ENCODE assay signal across 17 cellular contexts in the genomic region with DNA sequence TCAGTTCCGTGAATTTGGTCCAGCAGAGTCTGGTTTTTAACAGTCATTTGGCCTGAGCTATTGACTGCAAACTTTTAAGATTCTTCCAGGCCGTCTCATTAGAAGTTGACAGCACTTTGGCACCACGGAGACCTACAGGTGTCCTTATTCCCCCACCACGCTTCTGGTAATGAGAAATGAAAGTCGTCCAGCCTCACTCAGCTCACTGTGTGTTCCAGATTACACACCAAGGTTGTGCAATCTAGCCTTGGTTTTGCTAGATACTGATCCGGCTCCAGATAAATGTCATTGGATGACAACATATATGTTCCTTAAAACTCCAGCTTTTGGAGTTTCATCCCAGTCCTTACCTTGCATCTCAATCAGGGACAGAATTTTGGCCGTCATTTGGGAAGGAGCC.
DNase-seq lines count a peak whose midpoint lies in the region; ATAC-seq, FAIRE-seq and TF ChIP-seq lines count a peak whose summit lies in the region.
"Had no signal": no experiment of that assay in that cellular context is flagged by ENCODE, and none has a peak within 500 bp of the region (broad histone marks: within the 10 kb centered on the region; RNA-seq: fewer than 3 reads in every experiment).

No MANE protein-coding gene starts in this region.

- no peaks in the 10 kb centered on the region for H3K9me3 ChIP-seq in astrocyte (ENCODE audit: insufficient read depth, low read depth, low read length)
- no peaks in the 10 kb centered on the region for H3K9me3 ChIP-seq in hepatocyte (ENCODE audit: low read depth)
- H3K9me3 ChIP-seq in stomach smooth muscle (ENCODE audit: control insufficient read depth in 2 of 2, low read length in 2 of 2) = no peaks in the 10 kb centered on the region
- H3K9me3 ChIP-seq in smooth muscle cell (replicated peaks; ENCODE audit: low read depth) = no peaks in the 10 kb centered on the region

- no peak overlapping the region for H3K9ac ChIP-seq in KMS-11
- H3K9ac ChIP-seq in astrocyte (ENCODE audit: low read length) = no peak overlapping the region
- H3K9ac ChIP-seq in stomach smooth muscle (ENCODE audit: low read length in 2 of 2) = no peak overlapping the region
- H3K9ac ChIP-seq in smooth muscle cell (ENCODE audit: low read depth) = no peak overlapping the region

- WGBS in hepatocyte (ENCODE audit: low lambda C conversion rate, missing lambda C conversion rate) = 82% methylated on average over 7 of the region's 7 CpGs
- 83% methylated on average over 7 of the region's 7 CpGs for WGBS in smooth muscle cell (ENCODE audit: low lambda C conversion rate)

- no peaks in the 10 kb centered on the region for H3K9me3 Mint-ChIP-seq in astrocyte (ENCODE audit: unreplicated experiment)
- H3K9me3 Mint-ChIP-seq: IgD-negative memory B cell; stimulated activated naive CD8-positive, alpha-beta T cell treated with anti-CD3 and anti-CD28 coated beads, Interleukin-15, amount 100 ng/mL, for 72 hours had no signal

- no peak for FAIRE-seq in astrocyte (lab: Jason Lieb, UNC)
- FAIRE-seq: H1 had no signal

- H3K4me2 ChIP-seq in KMS-11 (peak overlapping the region; percentile 36; the same call in 1 of the 2 replicates), astrocyte (ENCODE audit: low read length) (no peak overlapping the region), hepatocyte (no peak overlapping the region), smooth muscle cell (no peak overlapping the region)

- H3K36me3 ChIP-seq in KMS-11 (ENCODE audit: insufficient read depth) (no peaks in the 10 kb centered on the region), astrocyte (ENCODE audit: insufficient read depth, low read length) (no peaks in the 10 kb centered on the region), hepatocyte (replicated peaks; ENCODE audit: insufficient read depth, low read depth) (no peaks in the 10 kb centered on the region), stomach smooth muscle (ENCODE audit: control insufficient read depth in 2 of 2, insufficient read depth in 2 of 2, low read length in 2 of 2) (no peaks in the 10 kb centered on the region), smooth muscle cell (ENCODE audit: low read depth) (no peaks in the 10 kb centered on the region)

- H4K20me1 ChIP-seq in KMS-11 (ENCODE audit: insufficient read depth) (no peaks in the 10 kb centered on the region), astrocyte (ENCODE audit: insufficient read depth, low read length) (peaks cover 58% of the 10 kb centered on the region), hepatocyte (ENCODE audit: insufficient read depth, poor library complexity, severe bottlenecking) (no peaks in the 10 kb centered on the region), smooth muscle cell (ENCODE audit: low read depth) (peaks cover 19% of the 10 kb centered on the region)

- H3K4me1 Mint-ChIP-seq in astrocyte (ENCODE audit: low read depth, unreplicated experiment) = peaks cover 31% of the 10 kb centered on the region

- H3K9me2 ChIP-seq in hepatocyte (replicated peaks; ENCODE audit: insufficient read depth) = no peaks in the 10 kb centered on the region

- H2AFZ ChIP-seq in KMS-11 (ENCODE audit: low read depth) (no peak overlapping the region), astrocyte (ENCODE audit: low read depth, low read length) (no peak overlapping the region), hepatocyte (no peak overlapping the region), smooth muscle cell (ENCODE audit: low read depth) (no peak overlapping the region)

- H3K27ac ChIP-seq in KMS-11 (peak overlapping the region; percentile 49; the same call in 1 of the 2 replicates), astrocyte (ENCODE audit: low read depth, low read length) (no peak overlapping the region), hepatocyte (no peak overlapping the region), stomach smooth muscle (ENCODE audit: low read length) (peak overlapping the region; percentile 69), smooth muscle cell (ENCODE audit: low read depth) (no peak overlapping the region)
- H3K27ac ChIP-seq: foreskin keratinocyte had no signal

- ATAC-seq in HG02840 (IDR thresholded peaks at IDR 0.05; ENCODE audit: low FRiP score, unreplicated experiment) = no peak
- ATAC-seq: foreskin keratinocyte; Panc1; stimulated activated naive CD8-positive, alpha-beta T cell treated with anti-CD3 and anti-CD28 coated beads, Interleukin-15, amount 100 ng/mL, for 72 hours had no signal

- H3K4me3 Mint-ChIP-seq in astrocyte (ENCODE audit: unreplicated experiment) = no peak overlapping the region
- H3K4me3 Mint-ChIP-seq: IgD-negative memory B cell; stimulated activated naive CD8-positive, alpha-beta T cell treated with anti-CD3 and anti-CD28 coated beads, Interleukin-15, amount 100 ng/mL, for 72 hours had no signal

- no peak for TF ChIP-seq CTCF in KMS-11 (conservative IDR thresholded peaks at IDR 0.05; ENCODE audit: low read depth, low read length)
- TF ChIP-seq CTCF in astrocyte (IDR thresholded peaks at IDR 0.05; ENCODE audit: insufficient read depth, low read depth, low read length) = no peak
- TF ChIP-seq CTCF in hepatocyte (IDR thresholded peaks at IDR 0.05; ENCODE audit: poor library complexity) = no peak
- no peak for TF ChIP-seq CTCF in smooth muscle cell (IDR thresholded peaks at IDR 0.05; ENCODE audit: borderline replicate concordance, insufficient read depth, poor library complexity, severe bottlenecking)

- no peak overlapping the region for H3K27ac Mint-ChIP-seq in astrocyte (ENCODE audit: unreplicated experiment)
- H3K27ac Mint-ChIP-seq: IgD-negative memory B cell had no signal

- H3K79me2 ChIP-seq in KMS-11 (ENCODE audit: insufficient read depth, low read depth) (no peaks in the 10 kb centered on the region), astrocyte (ENCODE audit: insufficient read depth, low read length) (no peaks in the 10 kb centered on the region), hepatocyte (no peaks in the 10 kb centered on the region), smooth muscle cell (ENCODE audit: low read depth) (no peaks in the 10 kb centered on the region)

- H3K4me3 ChIP-seq in KMS-11 (IDR thresholded peaks at IDR 0.05; ENCODE audit: insufficient read depth, low read depth, low read length) = no peak overlapping the region
- H3K4me3 ChIP-seq in astrocyte (ENCODE audit: insufficient read depth, low read depth, low read length) = no peak overlapping the region
- H3K4me3 ChIP-seq in hepatocyte = no peak overlapping the region
- no peak overlapping the region for H3K4me3 ChIP-seq in stomach smooth muscle (ENCODE audit: low read length in 2 of 2)
- H3K4me3 ChIP-seq in smooth muscle cell = no peak overlapping the region

- H3F3A ChIP-seq in smooth muscle cell (ENCODE audit: low read depth) = peaks cover 18% of the 10 kb centered on the region

- H3K36me3 Mint-ChIP-seq in astrocyte (ENCODE audit: low read depth, unreplicated experiment) = no peaks in the 10 kb centered on the region
- H3K36me3 Mint-ChIP-seq: IgD-negative memory B cell had no signal

- peaks cover 70% of the 10 kb centered on the region for H3K4me1 ChIP-seq in KMS-11 (ENCODE audit: low read depth, poor library complexity, severe bottlenecking)
- H3K4me1 ChIP-seq in astrocyte (ENCODE audit: insufficient read depth, low read length) = peaks cover 18% of the 10 kb centered on the region
- peaks cover 40% of the 10 kb centered on the region for H3K4me1 ChIP-seq in hepatocyte (ENCODE audit: insufficient read depth)
- peaks cover 73% of the 10 kb centered on the region for H3K4me1 ChIP-seq in stomach smooth muscle (ENCODE audit: control insufficient read depth, insufficient read depth, low read length)
- H3K4me1 ChIP-seq in smooth muscle cell (ENCODE audit: low read depth) = peaks cover 26% of the 10 kb centered on the region

- no peaks in the 10 kb centered on the region for H3K27me3 Mint-ChIP-seq in astrocyte (ENCODE audit: low read depth, unreplicated experiment)
- H3K27me3 Mint-ChIP-seq: CD4-positive, CD25-positive, alpha-beta regulatory T cell; IgD-negative memory B cell; stimulated activated naive CD8-positive, alpha-beta T cell treated with anti-CD3 and anti-CD28 coated beads, Interleukin-15, amount 100 ng/mL, for 72 hours had no signal

- H3K27me3 ChIP-seq in KMS-11 (ENCODE audit: insufficient read depth, low read depth) = no peaks in the 10 kb centered on the region
- no peaks in the 10 kb centered on the region for H3K27me3 ChIP-seq in astrocyte (ENCODE audit: insufficient read depth, low read length)
- H3K27me3 ChIP-seq in hepatocyte = no peaks in the 10 kb centered on the region
- H3K27me3 ChIP-seq in stomach smooth muscle (ENCODE audit: control insufficient read depth in 1 of 2, insufficient read depth in 2 of 2, low read length in 2 of 2) = no peaks in the 10 kb centered on the region
- no peaks in the 10 kb centered on the region for H3K27me3 ChIP-seq in smooth muscle cell (ENCODE audit: low read depth)
- H3K27me3 ChIP-seq: foreskin keratinocyte had no signal

- DNase-seq in astrocyte (ENCODE audit: low read depth) (peak; percentile 79), hepatocyte (ENCODE audit: low spot score) (peak; percentile 28), smooth muscle cell (lab: John Stamatoyannopoulos, UW; ENCODE audit: unreplicated experiment) (no peak), NCI-H2029 (lab: John Stamatoyannopoulos, UW) (no peak)
- DNase-seq: activated gamma-delta T cell treated with Interleukin-2 at 50 U/mL for 16 hours; CD4-positive, CD25-positive, alpha-beta regulatory T cell; foreskin keratinocyte; NCI-H1694 treated with DMSO at 0.1 percent for 48 hours; NCI-H510A; nucleus accumbens; stimulated activated naive CD8-positive, alpha-beta T cell treated with anti-CD3 and anti-CD28 coated beads, Interleukin-15, amount 100 ng/mL, for 72 hours had no signal

Comparison
In these comparisons a context has a peak if more than half of its experiments do, and no peak if none do; other contexts are left out.
1. H3K27ac ChIP-seq: peak in KMS-11 (single experiment) and stomach smooth muscle (single experiment); none in astrocyte (single experiment), hepatocyte (single experiment) and smooth muscle cell (single experiment).
2. DNase-seq: peak in astrocyte (single experiment) and hepatocyte (single experiment); none in smooth muscle cell (single experiment) and NCI-H2029 (single experiment).